8 cellular contexts compared by ENCODE assay signal in genomic region chr10:44962870-44963738, GRCh38. TPM values are rescaled to one million over a fixed set of nuclear protein-coding genes. Genes with fewer than 3 reads are reported as not detected.
DNase-seq lines count a peak whose midpoint lies in the region; ATAC-seq and TF ChIP-seq lines count a peak whose summit lies in the region.
"Had no signal": no experiment of that assay in that cellular context is flagged by ENCODE, and none has a peak within 500 bp of the region (broad histone marks: within the 10 kb centered on the region; RNA-seq: fewer than 3 reads in every experiment).

No MANE protein-coding gene starts in this region.

- no peaks in the 10 kb centered on the region for H3K9me3 ChIP-seq in subcutaneous abdominal adipose tissue (ENCODE audit: control insufficient read depth in 5 of 5, low read length in 5 of 5)

- H3K36me3 Mint-ChIP-seq in WTC11, result no peaks in the 10 kb centered on the region; the same call in 1 of the 2 replicates

- H3K4me3 ChIP-seq in subcutaneous abdominal adipose tissue (ENCODE audit: low read depth in 1 of 5, low read length in 5 of 5), result peak overlapping the region in 2 of 5 donors; percentile 34 to 88

- H3K9ac ChIP-seq in subcutaneous abdominal adipose tissue (ENCODE audit: low read length in 5 of 5), result peak overlapping the region in 4 of 5 donors; percentile 11 to 38 (median 26)

- CTCF ChIA-PET in WTC11 (lab: Charles Lee), result interaction anchor here (1.0 to 7.3 kb wide), 10 partner anchors 10 to 105 kb away, joined by 3 to 74 read pairs (median 5); partner anchors contain the start of gene DEPP1

- H3K27me3 ChIP-seq in subcutaneous abdominal adipose tissue (ENCODE audit: control insufficient read depth in 5 of 5, insufficient read depth in 4 of 5, low read length in 5 of 5), result no peaks in the 10 kb centered on the region

- H3K4me1 ChIP-seq in subcutaneous abdominal adipose tissue (ENCODE audit: control insufficient read depth in 5 of 5, insufficient read depth in 5 of 5, low read length in 5 of 5), result peaks cover 23 to 97% (median 94%) of the 10 kb centered on the region in 5 donors

- POLR2A ChIA-PET in WTC11 (lab: Charles Lee), result interaction anchor here (1.5 kb wide), 1 partner anchor 10 kb away, joined by 5 read pairs; no protein-coding TSS in a partner anchor

- no peak for TF ChIP-seq CTCF in WTC11 (IDR thresholded peaks at IDR 0.05)

- H3K4me1 Mint-ChIP-seq in WTC11, result peaks cover 85% of the 10 kb centered on the region

- ATAC-seq in HG02885 (IDR thresholded peaks at IDR 0.05; ENCODE audit: poor library complexity, unreplicated experiment), result peak; percentile 23
- peak; percentile 6 for ATAC-seq in WTC11
- no peak for ATAC-seq in HG02759 (IDR thresholded peaks at IDR 0.05; ENCODE audit: unreplicated experiment)

- peak overlapping the region; percentile 20 for H3K4me3 Mint-ChIP-seq in WTC11

- peak overlapping the region; percentile 93 for H3K27ac ChIP-seq in subcutaneous abdominal adipose tissue (ENCODE audit: low read depth, low read length)

- H3K36me3 ChIP-seq in subcutaneous abdominal adipose tissue (ENCODE audit: control insufficient read depth in 5 of 5, insufficient read depth in 5 of 5, low read length in 5 of 5), result no peaks in the 10 kb centered on the region

- peak overlapping the region; percentile 69 for H3K27ac Mint-ChIP-seq in WTC11

- DNase-seq in WTC11 (ENCODE audit: low spot score) (peak; percentile 59), islet precursor cell (peak; percentile 92), NCI-H1694 (lab: John Stamatoyannopoulos, UW) (no peak)
- no peak for DNase-seq in effector CD8-positive, alpha-beta T cell (lab: John Stamatoyannopoulos, UW)

- peaks cover 10% of the 10 kb centered on the region for H3K27me3 Mint-ChIP-seq in WTC11 (ENCODE audit: low read depth)

- H3K9me3 Mint-ChIP-seq in WTC11, result no peaks in the 10 kb centered on the region

TF ChIP-seq in WTC11, 78 proteins besides CTCF, POLR2A, EP300 and RAD21 (continues in another document):
- no peak for TF ChIP-seq AR (CRISPR knock-in tag; IDR thresholded peaks at IDR 0.05)
- no peak for TF ChIP-seq NR1H2 (CRISPR knock-in tag; IDR thresholded peaks at IDR 0.05)
- no peak for TF ChIP-seq OVOL2 (CRISPR knock-in tag; IDR thresholded peaks at IDR 0.05; ENCODE audit: borderline replicate concordance)
- TF ChIP-seq, protein P1, sequence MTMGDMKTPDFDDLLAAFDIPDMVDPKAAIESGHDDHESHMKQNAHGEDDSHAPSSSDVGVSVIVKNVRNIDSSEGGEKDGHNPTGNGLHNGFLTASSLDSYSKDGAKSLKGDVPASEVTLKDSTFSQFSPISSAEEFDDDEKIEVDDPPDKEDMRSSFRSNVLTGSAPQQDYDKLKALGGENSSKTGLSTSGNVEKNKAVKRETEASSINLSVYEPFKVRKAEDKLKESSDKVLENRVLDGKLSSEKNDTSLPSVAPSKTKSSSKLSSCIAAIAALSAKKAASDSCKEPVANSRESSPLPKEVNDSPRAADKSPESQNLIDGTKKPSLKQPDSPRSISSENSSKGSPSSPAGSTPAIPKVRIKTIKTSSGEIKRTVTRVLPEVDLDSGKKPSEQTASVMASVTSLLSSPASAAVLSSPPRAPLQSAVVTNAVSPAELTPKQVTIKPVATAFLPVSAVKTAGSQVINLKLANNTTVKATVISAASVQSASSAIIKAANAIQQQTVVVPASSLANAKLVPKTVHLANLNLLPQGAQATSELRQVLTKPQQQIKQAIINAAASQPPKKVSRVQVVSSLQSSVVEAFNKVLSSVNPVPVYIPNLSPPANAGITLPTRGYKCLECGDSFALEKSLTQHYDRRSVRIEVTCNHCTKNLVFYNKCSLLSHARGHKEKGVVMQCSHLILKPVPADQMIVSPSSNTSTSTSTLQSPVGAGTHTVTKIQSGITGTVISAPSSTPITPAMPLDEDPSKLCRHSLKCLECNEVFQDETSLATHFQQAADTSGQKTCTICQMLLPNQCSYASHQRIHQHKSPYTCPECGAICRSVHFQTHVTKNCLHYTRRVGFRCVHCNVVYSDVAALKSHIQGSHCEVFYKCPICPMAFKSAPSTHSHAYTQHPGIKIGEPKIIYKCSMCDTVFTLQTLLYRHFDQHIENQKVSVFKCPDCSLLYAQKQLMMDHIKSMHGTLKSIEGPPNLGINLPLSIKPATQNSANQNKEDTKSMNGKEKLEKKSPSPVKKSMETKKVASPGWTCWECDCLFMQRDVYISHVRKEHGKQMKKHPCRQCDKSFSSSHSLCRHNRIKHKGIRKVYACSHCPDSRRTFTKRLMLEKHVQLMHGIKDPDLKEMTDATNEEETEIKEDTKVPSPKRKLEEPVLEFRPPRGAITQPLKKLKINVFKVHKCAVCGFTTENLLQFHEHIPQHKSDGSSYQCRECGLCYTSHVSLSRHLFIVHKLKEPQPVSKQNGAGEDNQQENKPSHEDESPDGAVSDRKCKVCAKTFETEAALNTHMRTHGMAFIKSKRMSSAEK (CRISPR knock-in tag; IDR thresholded peaks at IDR 0.05; ENCODE audit: borderline replicate concordance), result no peak
- TF ChIP-seq ZNF263 (CRISPR knock-in tag; IDR thresholded peaks at IDR 0.05; ENCODE audit: low read depth), result no peak
- no peak for TF ChIP-seq KAT7 (CRISPR knock-in tag; IDR thresholded peaks at IDR 0.05; ENCODE audit: borderline replicate concordance)
- TF ChIP-seq ZNF232 (CRISPR knock-in tag; IDR thresholded peaks at IDR 0.05), result no peak
- TF ChIP-seq E2F1 (CRISPR knock-in tag; IDR thresholded peaks at IDR 0.05), result no peak
- TF ChIP-seq ZNF138 (CRISPR knock-in tag; conservative IDR thresholded peaks at IDR 0.05), result no peak
- TF ChIP-seq USF2 (CRISPR knock-in tag; IDR thresholded peaks at IDR 0.05), result no peak
- TF ChIP-seq TP53 (CRISPR knock-in tag; IDR thresholded peaks at IDR 0.05), result no peak
- TF ChIP-seq MYBL2 (CRISPR knock-in tag; IDR thresholded peaks at IDR 0.05), result no peak
- TF ChIP-seq ZMAT4 (CRISPR knock-in tag; IDR thresholded peaks at IDR 0.05), result no peak
- TF ChIP-seq, protein P2, sequence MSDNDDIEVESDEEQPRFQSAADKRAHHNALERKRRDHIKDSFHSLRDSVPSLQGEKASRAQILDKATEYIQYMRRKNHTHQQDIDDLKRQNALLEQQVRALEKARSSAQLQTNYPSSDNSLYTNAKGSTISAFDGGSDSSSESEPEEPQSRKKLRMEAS (CRISPR knock-in tag; IDR thresholded peaks at IDR 0.05), result no peak
- TF ChIP-seq NFATC4 (CRISPR knock-in tag; IDR thresholded peaks at IDR 0.05), result no peak
- TF ChIP-seq SOX15 (CRISPR knock-in tag; IDR thresholded peaks at IDR 0.05), result no peak
- no peak for TF ChIP-seq ZBTB21 (CRISPR knock-in tag; IDR thresholded peaks at IDR 0.05; ENCODE audit: borderline replicate concordance)

RNA-seq across cellular contexts. Expression of gene RASSF4, which starts 3.5 kb away (rescaled TPM):
- total RNA-seq in WTC11 (2021), result 15.7 to 16.7 TPM (median 16.2 TPM) in 3 replicates

RNA-seq across cellular contexts. Expression of gene DEPP1, which starts 15.5 kb away (rescaled TPM):
- 1.6 to 2.1 TPM (median 1.6 TPM) in 3 replicates for total RNA-seq in WTC11 (2021)

RNA-seq across cellular contexts. Expression of gene ZNF22, which starts 37.6 kb away (rescaled TPM):
- total RNA-seq in WTC11 (2021), result 31.0 to 36.8 TPM (median 35.9 TPM) in 3 replicates

RNA-seq across cellular contexts. Expression of gene TMEM72, which starts 52.0 kb away (rescaled TPM):
- 0.11 TPM in 1 of 3 replicates, not detected in the others for total RNA-seq in WTC11 (2021)
- total RNA-seq: lung microvascular endothelial cell had no signal

Comparison
In these comparisons a context has a peak if more than half of its experiments do, and no peak if none do; other contexts are left out.
1. DNase-seq: peak in WTC11 (single experiment) and islet precursor cell (single experiment); none in NCI-H1694 (single experiment) and effector CD8-positive, alpha-beta T cell (single experiment).